ENCODE assay signal across 8 cellular contexts in the genomic region with DNA sequence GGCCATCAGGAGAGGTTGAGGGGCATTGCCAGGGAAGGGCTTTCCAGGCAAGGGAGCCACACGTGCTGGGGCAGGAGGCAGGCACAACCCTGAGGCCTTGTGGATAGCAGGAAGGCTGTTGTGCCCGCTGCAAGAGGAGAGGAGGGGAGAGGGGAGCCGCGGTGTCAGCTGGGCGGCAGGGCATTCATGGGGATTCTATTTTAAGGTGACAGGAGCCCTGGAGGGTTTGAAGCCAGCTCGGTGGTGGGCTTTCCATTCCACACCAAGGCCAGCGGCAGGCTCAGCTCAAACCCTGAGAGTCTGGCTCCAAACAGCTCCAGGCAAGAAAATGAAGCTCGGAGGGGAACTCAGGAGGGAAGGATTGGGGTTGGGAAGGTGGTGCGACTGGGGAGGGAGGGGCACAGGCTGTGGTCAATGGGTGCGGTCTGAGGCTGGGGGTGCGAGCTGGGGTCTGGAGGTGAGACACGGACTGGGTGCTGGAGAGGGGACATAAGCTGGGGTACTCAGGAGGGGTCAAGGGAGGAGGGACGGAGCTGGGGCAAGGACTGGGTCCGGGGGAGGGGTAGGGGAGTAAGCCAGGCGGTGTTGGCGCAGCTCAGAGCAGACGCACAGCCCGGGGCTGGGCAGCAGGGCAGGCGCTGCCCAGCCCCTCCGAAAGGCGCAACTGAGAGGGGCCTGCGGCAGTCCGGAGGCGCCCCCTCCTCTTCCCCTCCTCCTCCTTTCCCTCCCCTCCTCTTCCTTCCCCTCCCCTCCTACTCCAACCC. TPM values are rescaled to one million over a fixed set of nuclear protein-coding genes. Genes with fewer than 3 reads are reported as not detected.
DNase-seq lines count a peak whose midpoint lies in the region; ATAC-seq and TF ChIP-seq lines count a peak whose summit lies in the region.

No MANE protein-coding gene starts in this region.

- ATAC-seq in HG03135 (IDR thresholded peaks at IDR 0.05; ENCODE audit: unreplicated experiment) (no peak), HG03175 (IDR thresholded peaks at IDR 0.05; ENCODE audit: unreplicated experiment) (no peak)

- intact Hi-C loops in spleen (cut with DNase I; ENCODE audit: low total_unique reads), result loop anchor here (5.0 kb wide), 3 partner anchors 795 to 1020 kb away; no protein-coding TSS in a partner anchor

- H3K36me3 ChIP-seq in HUES48 (ENCODE audit: control insufficient read depth, insufficient read depth, low read length) (no peaks in the 10 kb centered on the region), spleen (no peaks in the 10 kb centered on the region)

- no peak overlapping the region for H3K9ac ChIP-seq in HUES48 (ENCODE audit: low read depth, low read length)

- DNase-seq in astrocyte of the hippocampus (ENCODE audit: low read depth, low spot score) (peak; percentile 21), iPS-NIHi11 (ENCODE audit: low spot score) (peak; percentile 52), spleen (no peak), MV-4-11 (lab: John Stamatoyannopoulos, UW) (no peak), NCI-H187 (lab: John Stamatoyannopoulos, UW) (no peak)

- no peaks in the 10 kb centered on the region for H3K9me3 ChIP-seq in HUES48 (ENCODE audit: control insufficient read depth, insufficient read depth, low read length)
- no peaks in the 10 kb centered on the region for H3K9me3 ChIP-seq in spleen

- H3K4me3 ChIP-seq in HUES48 (ENCODE audit: low read depth, low read length) (peak overlapping the region; percentile 67), spleen (peak overlapping the region in 7 of 8 donors; percentile 26 to 81 (median 55))

- no peak for TF ChIP-seq POLR2A in spleen (IDR thresholded peaks at IDR 0.05)

- TF ChIP-seq CTCF in spleen (IDR thresholded peaks at IDR 0.05 in 8 of 11, conservative IDR thresholded peaks at IDR 0.05 in 3 of 11), result no peak

- 9 to 13% (median 12%) methylated on average over 20 to 24 of the region's 24 CpGs for WGBS in spleen, 5 donors

- H3K27me3 ChIP-seq in HUES48 (ENCODE audit: control insufficient read depth, insufficient read depth, low read length), result peaks cover 6% of the 10 kb centered on the region; the same call in 1 of the 2 replicates
- H3K27me3 ChIP-seq in spleen (replicated peaks in 1 of 7), result no peaks in the 10 kb centered on the region

- H3K4me1 ChIP-seq in HUES48 (ENCODE audit: control insufficient read depth, insufficient read depth, low read length), result peaks cover 7% of the 10 kb centered on the region; the same call in 1 of the 2 replicates
- peaks cover 0 to 29% (median 16%) of the 10 kb centered on the region in 6 donors for H3K4me1 ChIP-seq in spleen

- H3K27ac ChIP-seq in HUES48 (ENCODE audit: low read depth, low read length) (no peak overlapping the region), spleen (peak overlapping the region in 5 of 8 donors; percentile 27 to 80 (median 63))

RNA-seq across cellular contexts. Expression of a gene that starts 43.4 kb away (rescaled TPM):
- 10 to 100 TPM; 27.2 to 42.3 (median 31.8) TPM for total RNA-seq in spleen
- polyA plus RNA-seq in spleen, result 10 to 100 TPM; 16.1 to 29.6 (median 27.6) TPM

RNA-seq across cellular contexts. Expression of a gene that starts 51.1 kb away (rescaled TPM):
- 10 to 100 TPM in 6 of 7 donors, 1 to 10 TPM in 1; 7.4 to 23.5 (median 18.2) TPM for total RNA-seq in spleen
- polyA plus RNA-seq in spleen, result 10 to 100 TPM in 2 of 3 donors, 1 to 10 TPM in 1; 5.5 to 14.3 (median 11.4) TPM

Comparison
In these comparisons a context has a peak if more than half of its experiments do, and no peak if none do; other contexts are left out.
1. DNase-seq: peak in astrocyte of the hippocampus (single experiment) and iPS-NIHi11 (single experiment); none in spleen (single experiment), MV-4-11 (single experiment) and NCI-H187 (0 of 2).